In genomic region chr15:38102972-38103371, GRCh38 we compare ENCODE assay signal across 36 cellular contexts.
"Had no signal": no experiment of that assay in that cellular context is flagged by ENCODE, and none has a peak within 500 bp of the region (broad histone marks: within the 10 kb centered on the region; RNA-seq: fewer than 3 reads in every experiment).

No MANE protein-coding gene starts in this region.

- DNase-seq: Karpas-422, Kasumi-1, MG63, MM.1S, MV-4-11, NCI-H1048, NCI-H1092, NCI-H1092 treated with DMSO at 0.1 percent for 48 hours, NCI-H1105, NCI-H1105 treated with DMSO at 0.1 percent for 48 hours, NCI-H1417, NCI-H1417 treated with DMSO at 0.1 percent for 48 hours, NCI-H1436, NCI-H1436 treated with DMSO at 0.1 percent for 48 hours, NCI-H146, NCI-H1694, NCI-H1694 treated with DMSO at 0.1 percent for 48 hours, NCI-H187, NCI-H187 treated with DMSO at 0.1 percent for 48 hours, NCI-H1930, NCI-H2029, NCI-H2029 treated with DMSO at 0.1 percent for 48 hours, NCI-H2081, NCI-H2081 treated with DMSO at 0.1 percent for 48 hours, NCI-H2107, NCI-H2171, NCI-H2171 treated with DMSO at 0.1 percent for 48 hours, NCI-H2227 treated with DMSO at 0.1 percent for 48 hours, NCI-H226, NCI-H345, NCI-H446, NCI-H446 treated with DMSO at 0.1 percent for 48 hours, NCI-H510A, NCI-H510A treated with DMSO at 0.1 percent for 48 hours, NCI-H524, NCI-H524 treated with DMSO at 0.1 percent for 48 hours had no signal
